10 cellular contexts compared by ENCODE assay signal in genomic region chr16:50699345-50700159, GRCh38. TPM values are rescaled to one million over a fixed set of nuclear protein-coding genes. Genes with fewer than 3 reads are reported as not detected.
A peak's percentile ranks its signal among the peaks of the same experiment; 100 is the strongest.
DNase-seq lines count a peak whose midpoint lies in the region; ATAC-seq, FAIRE-seq and TF ChIP-seq lines count a peak whose summit lies in the region.
"Had no signal": no experiment of that assay in that cellular context is flagged by ENCODE, and none has a peak within 500 bp of the region (broad histone marks: within the 10 kb centered on the region; RNA-seq: fewer than 3 reads in every experiment).

No MANE protein-coding gene starts in this region.

- no peak for TF ChIP-seq CTCF in RWPE2 (IDR thresholded peaks at IDR 0.05; ENCODE audit: poor library complexity, severe bottlenecking)
- no peak for TF ChIP-seq CTCF in astrocyte (IDR thresholded peaks at IDR 0.05; ENCODE audit: insufficient read depth, low read depth, low read length)
- no peak for TF ChIP-seq CTCF in omental fat pad (IDR thresholded peaks at IDR 0.05)

- H3K27ac ChIP-seq in CD4-positive, alpha-beta memory T cell (ENCODE audit: low read depth, low read length): peak overlapping the region; percentile 88
- peak overlapping the region; percentile 11 for H3K27ac ChIP-seq in RWPE2 (ENCODE audit: poor library complexity, severe bottlenecking)
- no peak overlapping the region for H3K27ac ChIP-seq in astrocyte (ENCODE audit: low read depth, low read length)

- no peak overlapping the region for H3K9ac ChIP-seq in astrocyte (ENCODE audit: low read length)

- DNase-seq in CD4-positive, alpha-beta memory T cell: peak in 1 of 5 donors; percentile 89
- DNase-seq in RWPE2 (ENCODE audit: low spot score) (peak; percentile 85), astrocyte (ENCODE audit: low read depth) (peak; percentile 5), omental fat pad (ENCODE audit: low spot score) (no peak), NCI-H69 (lab: John Stamatoyannopoulos, UW) (no peak), NCI-H1092 (lab: John Stamatoyannopoulos, UW) (no peak)
- DNase-seq: endodermal cell had no signal

- CTCF ChIA-PET in CD4-positive, alpha-beta memory T cell (lab: Charles Lee; ENCODE audit: partially characterized antibody): interaction anchor here (0.8 to 1.8 kb wide), 5 partner anchors 18 to 106 kb away, joined by 3 to 6 read pairs (median 3); partner anchors contain the start of gene SNX20

- no peaks in the 10 kb centered on the region for H4K20me1 ChIP-seq in astrocyte (ENCODE audit: insufficient read depth, low read length)

- H3K4me2 ChIP-seq in astrocyte (ENCODE audit: low read length): no peak overlapping the region

- peaks cover 0 to 16% (median 11%) of the 10 kb centered on the region in 8 donors for H3K9me3 Mint-ChIP-seq in CD4-positive, alpha-beta memory T cell
- H3K9me3 Mint-ChIP-seq in astrocyte (ENCODE audit: unreplicated experiment): peaks cover 14% of the 10 kb centered on the region

- intact Hi-C loops in CD4-positive, alpha-beta memory T cell (cut with micrococcal nuclease): loop anchor here (2.0 kb wide), 1 partner anchor 47 kb away; no protein-coding TSS in a partner anchor

- H3K36me3 ChIP-seq in CD4-positive, alpha-beta memory T cell (ENCODE audit: insufficient read depth, low read length): no peaks in the 10 kb centered on the region
- H3K36me3 ChIP-seq in RWPE2 (ENCODE audit: low read depth) (no peaks in the 10 kb centered on the region), astrocyte (ENCODE audit: insufficient read depth, low read length) (no peaks in the 10 kb centered on the region)

- peak overlapping the region in 7 of 8 donors; percentile 49 to 96 (median 90) for H3K4me3 Mint-ChIP-seq in CD4-positive, alpha-beta memory T cell
- no peak overlapping the region for H3K4me3 Mint-ChIP-seq in astrocyte (ENCODE audit: unreplicated experiment)
- H3K4me3 Mint-ChIP-seq: endodermal cell had no signal

- FAIRE-seq in astrocyte (lab: Jason Lieb, UNC): no peak

- H3K27ac Mint-ChIP-seq in CD4-positive, alpha-beta memory T cell: peak overlapping the region; percentile 85 to 95 (median 95)
- no peak overlapping the region for H3K27ac Mint-ChIP-seq in astrocyte (ENCODE audit: unreplicated experiment)
- H3K27ac Mint-ChIP-seq: endodermal cell had no signal

- ATAC-seq in RWPE2 (ENCODE audit: low read depth): peak; percentile 81
- ATAC-seq in omental fat pad (ENCODE audit: low FRiP score): peak; percentile 50
- ATAC-seq in GM18868 (IDR thresholded peaks at IDR 0.05; ENCODE audit: unreplicated experiment): no peak
- no peak for ATAC-seq in HG03159 (IDR thresholded peaks at IDR 0.05; ENCODE audit: unreplicated experiment)
- ATAC-seq: mucosa of descending colon had no signal

- H3K36me3 Mint-ChIP-seq in CD4-positive, alpha-beta memory T cell: peaks cover 18 to 30% of the 10 kb centered on the region in 2 donors
- H3K36me3 Mint-ChIP-seq in astrocyte (ENCODE audit: low read depth, unreplicated experiment): no peaks in the 10 kb centered on the region

- H3K4me1 ChIP-seq in CD4-positive, alpha-beta memory T cell (ENCODE audit: insufficient read depth, low read length): peaks cover 74% of the 10 kb centered on the region
- H3K4me1 ChIP-seq in RWPE2 (ENCODE audit: insufficient read depth, poor library complexity, severe bottlenecking) (peaks cover 28% of the 10 kb centered on the region), astrocyte (ENCODE audit: insufficient read depth, low read length) (no peaks in the 10 kb centered on the region)

- POLR2A ChIA-PET in CD4-positive, alpha-beta memory T cell (lab: Charles Lee; ENCODE audit: partially characterized antibody): interaction anchor here (1.2 to 8.8 kb wide), 5 partner anchors 17 to 47 kb away, joined by 3 to 226 read pairs (median 40); partner anchors contain the start of genes CYLD and SNX20

- peaks cover 3 to 10% of the 10 kb centered on the region in 2 donors for H3K9me3 ChIP-seq in CD4-positive, alpha-beta memory T cell (ENCODE audit: control insufficient read depth in 1 of 2, low read length in 2 of 2)
- H3K9me3 ChIP-seq in RWPE2 (ENCODE audit: severe bottlenecking): peaks cover 9% of the 10 kb centered on the region
- H3K9me3 ChIP-seq in astrocyte (ENCODE audit: insufficient read depth, low read depth, low read length): peaks cover 7% of the 10 kb centered on the region

- no peaks in the 10 kb centered on the region for H3K79me2 ChIP-seq in astrocyte (ENCODE audit: insufficient read depth, low read length)

- no peak overlapping the region for H2AFZ ChIP-seq in astrocyte (ENCODE audit: low read depth, low read length)

- no peak overlapping the region for H3K4me3 ChIP-seq in CD4-positive, alpha-beta memory T cell (ENCODE audit: low read length in 2 of 2)
- H3K4me3 ChIP-seq in RWPE2 (ENCODE audit: severe bottlenecking) (no peak overlapping the region), astrocyte (ENCODE audit: insufficient read depth, low read depth, low read length) (no peak overlapping the region)
- H3K4me3 ChIP-seq: mucosa of descending colon had no signal

- H3K27me3 ChIP-seq in CD4-positive, alpha-beta memory T cell (ENCODE audit: insufficient read depth, low read length): no peaks in the 10 kb centered on the region
- H3K27me3 ChIP-seq in RWPE2 (ENCODE audit: insufficient read depth, poor library complexity, severe bottlenecking) (no peaks in the 10 kb centered on the region), astrocyte (ENCODE audit: insufficient read depth, low read length) (peaks cover under 1% of the 10 kb centered on the region)

- H3K4me1 Mint-ChIP-seq in CD4-positive, alpha-beta memory T cell: peaks cover 42 to 87% (median 77%) of the 10 kb centered on the region in 4 donors
- H3K4me1 Mint-ChIP-seq in astrocyte (ENCODE audit: low read depth, unreplicated experiment): peaks cover 9% of the 10 kb centered on the region

- no peaks in the 10 kb centered on the region for H3K27me3 Mint-ChIP-seq in CD4-positive, alpha-beta memory T cell
- peaks cover 15% of the 10 kb centered on the region for H3K27me3 Mint-ChIP-seq in astrocyte (ENCODE audit: low read depth, unreplicated experiment)

RNA-seq across cellular contexts. Expression of gene NOD2, which starts 6.1 kb away (rescaled TPM):
- total RNA-seq in CD4-positive, alpha-beta memory T cell: 10 to 100 TPM in 1 of 2 experiments, 1 to 10 TPM in 1; 9.8 to 10.9 TPM
- 1 to 10 TPM; 2.2 to 3.7 TPM for polyA plus RNA-seq in CD4-positive, alpha-beta memory T cell
- total RNA-seq in astrocyte (not detected in 2 replicates), omental fat pad (10 to 100 TPM in 1 of 4 donors, 1 to 10 TPM in 3; 4.4 to 17.2 (median 5.4) TPM)

RNA-seq across cellular contexts. Expression of gene SNX20, which starts 18.4 kb away (rescaled TPM):
- 10 to 100 TPM; 88.9 to 90.1 TPM for total RNA-seq in CD4-positive, alpha-beta memory T cell
- polyA plus RNA-seq in CD4-positive, alpha-beta memory T cell: 100 to 1,000 TPM in 1 of 2 donors, 10 to 100 TPM in 1; 62.5 to 106 TPM
- total RNA-seq in astrocyte (not detected in 2 replicates), omental fat pad (1 to 10 TPM; 2.2 to 6.9 (median 4.4) TPM)
- total RNA-seq: endodermal cell had no signal

RNA-seq across cellular contexts. Expression of gene CYLD, which starts 42.3 kb away (rescaled TPM):
- total RNA-seq in CD4-positive, alpha-beta memory T cell: 100 to 1,000 TPM; 294 to 299 TPM
- polyA plus RNA-seq in CD4-positive, alpha-beta memory T cell: 100 to 1,000 TPM; 206 to 255 TPM
- total RNA-seq in astrocyte (34.2 and 36.1 TPM in 2 replicates), omental fat pad (10 to 100 TPM; 20.5 to 51.1 (median 36.6) TPM)

Comparison
In these comparisons a context has a peak if more than half of its experiments do, and no peak if none do; other contexts are left out.
1. DNase-seq: peak in RWPE2 (single experiment) and astrocyte (single experiment); none in omental fat pad (single experiment), NCI-H69 (single experiment) and NCI-H1092 (single experiment).
2. ATAC-seq: peak in RWPE2 (single experiment) and omental fat pad (single experiment); none in GM18868 (single experiment) and HG03159 (single experiment).
3. RNA of gene SNX20, which starts 18.4 kb away (total RNA-seq): 88.9 to 90.1 TPM in CD4-positive, alpha-beta memory T cell; 2.2 to 6.9 TPM in omental fat pad and not detected in astrocyte; every median in the first group is over 10 times any median in the second.